8 cellular contexts compared by ENCODE assay signal in the genomic region with DNA sequence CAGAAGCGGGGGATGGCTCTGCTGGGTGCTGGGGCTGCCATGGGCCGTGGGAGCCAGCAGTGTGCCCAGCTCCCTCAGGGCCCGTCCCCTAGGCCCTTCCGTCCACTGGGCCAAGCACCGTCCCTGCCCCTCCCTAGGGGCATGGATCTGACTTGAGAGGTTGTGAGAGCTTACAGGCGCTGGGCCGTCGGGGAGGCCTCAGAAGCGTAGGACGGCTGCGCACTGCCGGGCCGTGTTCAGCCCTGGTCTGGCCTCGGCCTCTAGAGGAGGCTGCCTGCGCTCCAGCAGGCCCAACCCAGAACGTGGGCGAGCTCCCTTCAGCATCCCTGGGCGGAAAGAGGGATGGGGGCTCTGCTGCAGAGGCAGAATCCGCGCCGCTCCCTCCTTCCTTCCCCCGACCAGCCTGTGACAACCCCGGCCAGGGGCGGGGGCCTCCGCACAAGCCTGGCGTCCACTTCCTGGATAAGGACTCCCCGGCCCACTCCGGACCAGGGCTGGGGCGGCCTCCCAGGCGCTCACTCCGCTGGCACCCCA. TPM values are rescaled to one million over a fixed set of nuclear protein-coding genes. Genes with fewer than 3 reads are reported as not detected.
DNase-seq lines count a peak whose midpoint lies in the region; ATAC-seq and TF ChIP-seq lines count a peak whose summit lies in the region.

No MANE protein-coding gene starts in this region.

- no peaks in the 10 kb centered on the region for H3K9me3 Mint-ChIP-seq in activated T-cell treated with anti-CD3 and anti-CD28 coated beads, Interleukin-2, amount 50 U/mL, for 72 hours
- H3K9me3 Mint-ChIP-seq in neural progenitor cell, result no peaks in the 10 kb centered on the region

- peak overlapping the region; percentile 92 for H3K4me2 ChIP-seq in neural progenitor cell

- peak overlapping the region; percentile 46 for H3K27ac Mint-ChIP-seq in activated T-cell treated with anti-CD3 and anti-CD28 coated beads, Interleukin-2, amount 50 U/mL, for 72 hours
- no peak overlapping the region for H3K27ac Mint-ChIP-seq in neural progenitor cell

- no peaks in the 10 kb centered on the region for H3K79me2 ChIP-seq in neural progenitor cell (ENCODE audit: low read depth)

- H2AFZ ChIP-seq in neural progenitor cell (replicated peaks), result peak overlapping the region; percentile 73

- H3K9me3 ChIP-seq in neural progenitor cell (ENCODE audit: low read depth), result no peaks in the 10 kb centered on the region

- H3K36me3 Mint-ChIP-seq in activated T-cell treated with anti-CD3 and anti-CD28 coated beads, Interleukin-2, amount 50 U/mL, for 72 hours (ENCODE audit: insufficient read depth in 2 of 2), result peaks cover 3 to 4% of the 10 kb centered on the region in 2 donors
- no peaks in the 10 kb centered on the region for H3K36me3 Mint-ChIP-seq in neural progenitor cell

- peak overlapping the region; percentile 84 to 86 for H3K4me3 Mint-ChIP-seq in activated T-cell treated with anti-CD3 and anti-CD28 coated beads, Interleukin-2, amount 50 U/mL, for 72 hours
- peak overlapping the region; percentile 79 for H3K4me3 Mint-ChIP-seq in neural progenitor cell

- H3K4me1 ChIP-seq in neural progenitor cell, result peaks cover 33% of the 10 kb centered on the region

- H3K4me3 ChIP-seq in LNCaP clone FGC (ENCODE audit: low read depth, low read length) (peak overlapping the region; percentile 74), fibroblast of the aortic adventitia (ENCODE audit: low read depth, low read length) (peak overlapping the region; percentile 80), neural progenitor cell (peak overlapping the region; percentile 72)

- no peak for TF ChIP-seq CTCF in LNCaP clone FGC (IDR thresholded peaks at IDR 0.05; ENCODE audit: control insufficient read depth, extremely low read depth, insufficient read depth)
- no peak for TF ChIP-seq CTCF in fibroblast of the aortic adventitia (IDR thresholded peaks at IDR 0.05; ENCODE audit: insufficient read depth, low read length)
- no peak for TF ChIP-seq CTCF in neural progenitor cell (IDR thresholded peaks at IDR 0.05)

- peak; percentile 73 for DNase-seq in GM03348 (ENCODE audit: low spot score)
- DNase-seq in LNCaP clone FGC (ENCODE audit: low read depth), result no peak
- peak; percentile 41 to 58 for DNase-seq in activated T-cell treated with anti-CD3 and anti-CD28 coated beads, Interleukin-2, amount 50 U/mL, for 72 hours
- peak; percentile 78 for DNase-seq in fibroblast of the aortic adventitia (ENCODE audit: low read depth)
- peak; percentile 77 for DNase-seq in neural progenitor cell (ENCODE audit: low spot score)
- DNase-seq in OCI-M2 (lab: John Stamatoyannopoulos, UW; ENCODE audit: unreplicated experiment), result no peak
- DNase-seq in NCI-H2196 (lab: John Stamatoyannopoulos, UW; ENCODE audit: unreplicated experiment), result no peak

- peaks cover 40% of the 10 kb centered on the region for H3K4me1 Mint-ChIP-seq in activated T-cell treated with anti-CD3 and anti-CD28 coated beads, Interleukin-2, amount 50 U/mL, for 72 hours (ENCODE audit: low read depth)
- peaks cover 50% of the 10 kb centered on the region for H3K4me1 Mint-ChIP-seq in neural progenitor cell

- H3K9ac ChIP-seq in neural progenitor cell, result no peak overlapping the region

- no peaks in the 10 kb centered on the region for H3K36me3 ChIP-seq in neural progenitor cell

- no peaks in the 10 kb centered on the region for H4K20me1 ChIP-seq in neural progenitor cell (ENCODE audit: low read depth)

- ATAC-seq in GM21529 (IDR thresholded peaks at IDR 0.05; ENCODE audit: unreplicated experiment), result peak; percentile 34
- ATAC-seq in activated T-cell treated with anti-CD3 and anti-CD28 coated beads, Interleukin-2, amount 50 U/mL, for 72 hours (replicated peaks in 1 of 2), result peak; percentile 39 to 55

- H3K27me3 ChIP-seq in neural progenitor cell, result peaks cover 14% of the 10 kb centered on the region

- no peak overlapping the region for H3K27ac ChIP-seq in neural progenitor cell

- H3K27me3 Mint-ChIP-seq in activated T-cell treated with anti-CD3 and anti-CD28 coated beads, Interleukin-2, amount 50 U/mL, for 72 hours (ENCODE audit: low read depth), result peaks cover 25% of the 10 kb centered on the region
- peaks cover 15% of the 10 kb centered on the region for H3K27me3 Mint-ChIP-seq in neural progenitor cell (ENCODE audit: insufficient read depth, low read depth)

- H3F3A ChIP-seq in neural progenitor cell (ENCODE audit: low read depth), result peaks cover 29% of the 10 kb centered on the region

RNA-seq across cellular contexts. Expression of a gene that starts 0.7 kb away (rescaled TPM):
- total RNA-seq in activated T-cell treated with anti-CD3 and anti-CD28 coated beads, Interleukin-2, amount 50 U/mL, for 72 hours, result 10 to 100 TPM; 49.6 to 50.5 TPM
- total RNA-seq in fibroblast of the aortic adventitia (ENCODE audit: low replicate concordance) (53.1 and 124 TPM in 2 replicates), neural progenitor cell (ENCODE audit: low replicate concordance) (21.2 and 63.4 TPM in 2 replicates)

RNA-seq across cellular contexts. Expression of a gene that starts 4.9 kb away (rescaled TPM):
- under 1 TPM; 0.31 to 0.53 TPM for total RNA-seq in activated T-cell treated with anti-CD3 and anti-CD28 coated beads, Interleukin-2, amount 50 U/mL, for 72 hours
- total RNA-seq in fibroblast of the aortic adventitia (ENCODE audit: low replicate concordance) (39.4 and 66.8 TPM in 2 replicates), neural progenitor cell (ENCODE audit: low replicate concordance) (11.0 and 24.4 TPM in 2 replicates)

RNA-seq across cellular contexts. Expression of a gene that starts 23.7 kb away (rescaled TPM):
- 10 to 100 TPM; 28.9 to 44.1 TPM for total RNA-seq in activated T-cell treated with anti-CD3 and anti-CD28 coated beads, Interleukin-2, amount 50 U/mL, for 72 hours
- total RNA-seq in fibroblast of the aortic adventitia (ENCODE audit: low replicate concordance), result 11.8 and 15.8 TPM in 2 replicates
- total RNA-seq in neural progenitor cell (ENCODE audit: low replicate concordance), result 43.6 and 49.8 TPM in 2 replicates

RNA-seq across cellular contexts. Expression of a gene that starts 23.9 kb away (rescaled TPM):
- total RNA-seq in activated T-cell treated with anti-CD3 and anti-CD28 coated beads, Interleukin-2, amount 50 U/mL, for 72 hours, result 10 to 100 TPM; 35.3 to 42.2 TPM
- 5.1 and 6.1 TPM in 2 replicates for total RNA-seq in fibroblast of the aortic adventitia (ENCODE audit: low replicate concordance)
- total RNA-seq in neural progenitor cell (ENCODE audit: low replicate concordance), result 9.2 and 11.0 TPM in 2 replicates

Comparison
In these comparisons a context has a peak if more than half of its experiments do, and no peak if none do; other contexts are left out.
1. DNase-seq: peak in GM03348 (single experiment), activated T-cell treated with anti-CD3 and anti-CD28 coated beads, Interleukin-2, amount 50 U/mL, for 72 hours (2 of 2), fibroblast of the aortic adventitia (single experiment) and neural progenitor cell (single experiment); none in LNCaP clone FGC (single experiment), OCI-M2 (single experiment) and NCI-H2196 (single experiment).
2. Peak in every context shown above with its lines, with median percentiles within 50 percentile points of each other: H3K4me3 ChIP-seq.